Comparison of ENCODE assay signal across 9 cellular contexts in the genomic region with DNA sequence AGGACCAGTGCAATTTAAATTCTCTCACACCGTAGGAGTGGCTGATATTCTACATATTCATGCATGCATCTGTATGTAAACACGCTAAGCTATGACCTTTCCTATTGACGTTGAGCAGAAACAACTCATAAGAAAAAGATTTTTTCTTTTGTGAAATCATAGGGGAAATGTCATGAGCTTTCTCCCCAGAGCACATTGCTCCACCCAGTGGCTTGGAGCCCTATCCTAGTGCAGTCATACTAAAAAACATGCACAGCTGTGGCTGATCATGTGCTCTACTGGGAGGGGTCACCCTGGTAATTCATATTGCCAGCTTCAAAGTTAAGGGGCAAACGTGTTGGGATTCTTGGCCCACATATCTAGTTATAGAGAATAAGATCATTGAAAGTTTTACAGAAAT. TPM values are rescaled to one million over a fixed set of nuclear protein-coding genes. Genes with fewer than 3 reads are reported as not detected.
A peak's percentile ranks its signal among the peaks of the same experiment; 100 is the strongest.
DNase-seq lines count a peak whose midpoint lies in the region; ATAC-seq and TF ChIP-seq lines count a peak whose summit lies in the region.
"Had no signal": no experiment of that assay in that cellular context is flagged by ENCODE, and none has a peak within 500 bp of the region (broad histone marks: within the 10 kb centered on the region; RNA-seq: fewer than 3 reads in every experiment).

No MANE protein-coding gene starts in this region.

- H3K9me3 ChIP-seq in esophagus muscularis mucosa = no peaks in the 10 kb centered on the region

- intact Hi-C loops in esophagus muscularis mucosa (cut with DNase I) (loop anchor here (10.0 kb wide), 2 partner anchors 333 to 1053 kb away; partner anchors contain the start of genes MEX3B and STARD5), posterior vena cava (cut with DNase I) (no loop called here)

- no peaks in the 10 kb centered on the region for H3K36me3 ChIP-seq in esophagus muscularis mucosa

- peaks cover 43 to 50% (median 46%) of the 10 kb centered on the region in 4 donors for H3K4me1 ChIP-seq in esophagus muscularis mucosa

- no peak for TF ChIP-seq EP300 in esophagus muscularis mucosa (IDR thresholded peaks at IDR 0.05)

- ATAC-seq in HG02610 (IDR thresholded peaks at IDR 0.05; ENCODE audit: unreplicated experiment) = no peak

- WGBS in esophagus muscularis mucosa = 40% methylated on average over 4 of the region's 4 CpGs

- DNase-seq in EL (peak; percentile 38), NOMO-1 treated with DMSO at 0.1 percent for 48 hours (lab: John Stamatoyannopoulos, UW; ENCODE audit: unreplicated experiment) (peak; percentile 30), esophagus muscularis mucosa (ENCODE audit: extremely low spot score) (no peak), posterior vena cava (ENCODE audit: low spot score) (peak; percentile 87), COLO829 (ENCODE audit: low spot score) (no peak), NCI-H1105 treated with DMSO at 0.1 percent for 48 hours (lab: John Stamatoyannopoulos, UW) (no peak), cerebellar cortex (ENCODE audit: low spot score) (no peak)
- DNase-seq: GOT3 had no signal

- peak overlapping the region; percentile 87 to 89 (median 89) for H3K27ac ChIP-seq in esophagus muscularis mucosa (replicated peaks in 1 of 4)

- H3K4me3 ChIP-seq in esophagus muscularis mucosa = no peak overlapping the region

- TF ChIP-seq POLR2A in esophagus muscularis mucosa (IDR thresholded peaks at IDR 0.05; ENCODE audit: low read depth) = no peak

- TF ChIP-seq CTCF in esophagus muscularis mucosa (IDR thresholded peaks at IDR 0.05) = no peak

- no peaks in the 10 kb centered on the region for H3K27me3 ChIP-seq in esophagus muscularis mucosa

RNA-seq across cellular contexts. Expression of gene MESD, which starts 1.8 kb away (rescaled TPM):
- total RNA-seq in esophagus muscularis mucosa (10 to 100 TPM; 14.1 to 17.4 (median 14.5) TPM), posterior vena cava (10 to 100 TPM; 21.0 to 24.1 TPM)

RNA-seq across cellular contexts. Expression of gene TLNRD1, which starts 9.3 kb away (rescaled TPM):
- total RNA-seq in esophagus muscularis mucosa = 10 to 100 TPM; 15.8 to 45.7 (median 33.1) TPM
- 10 to 100 TPM; 17.6 to 24.2 TPM for total RNA-seq in posterior vena cava

Comparison
In these comparisons a context has a peak if more than half of its experiments do, and no peak if none do; other contexts are left out.
1. DNase-seq: peak in EL (single experiment), NOMO-1 treated with DMSO at 0.1 percent for 48 hours (single experiment) and posterior vena cava (single experiment); none in esophagus muscularis mucosa (single experiment), COLO829 (single experiment), NCI-H1105 treated with DMSO at 0.1 percent for 48 hours (single experiment) and cerebellar cortex (single experiment).